ENCODE assay signal across 1 cellular context in genomic region chr22:23750744-23751440, GRCh38.
TF ChIP-seq lines count a peak whose summit lies in the region.

ZNF70 (minus strand) TSS chr22:23751112; CDS start chr22:23745140, 5,972 bp downstream.

TF ChIP-seq in HepG2, 621 proteins besides CTCF, POLR2A, EP300 and RAD21 (continued from another document and continues in another):
- TF ChIP-seq, protein P1, sequence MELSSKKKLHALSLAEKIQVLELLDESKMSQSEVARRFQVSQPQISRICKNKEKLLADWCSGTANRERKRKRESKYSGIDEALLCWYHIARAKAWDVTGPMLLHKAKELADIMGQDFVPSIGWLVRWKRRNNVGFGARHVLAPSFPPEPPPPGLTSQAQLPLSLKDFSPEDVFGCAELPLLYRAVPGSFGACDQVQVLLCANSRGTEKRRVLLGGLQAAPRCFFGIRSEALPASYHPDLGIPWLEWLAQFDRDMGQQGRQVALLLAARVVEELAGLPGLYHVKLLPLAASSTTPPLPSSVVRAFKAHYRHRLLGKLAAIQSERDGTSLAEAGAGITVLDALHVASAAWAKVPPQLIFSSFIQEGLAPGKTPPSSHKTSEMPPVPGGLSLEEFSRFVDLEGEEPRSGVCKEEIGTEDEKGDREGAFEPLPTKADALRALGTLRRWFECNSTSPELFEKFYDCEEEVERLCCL (CRISPR knock-in tag; IDR thresholded peaks at IDR 0.05; ENCODE audit: borderline replicate concordance), result 0 out of 2 replicates have a peak, but pooled peaks have one; percentile 45
- TF ChIP-seq ZNF343 (CRISPR knock-in tag; IDR thresholded peaks at IDR 0.05), result 0 out of 2 replicates have a peak, but pooled peaks have one; percentile 59
- TF ChIP-seq ZNF552 (CRISPR knock-in tag; IDR thresholded peaks at IDR 0.05; ENCODE audit: borderline replicate concordance), result 0 out of 2 replicates have a peak, but pooled peaks have one; percentile 52
- peak; percentile 11; the same call in 1 of the 2 replicates for TF ChIP-seq ZNF441 (CRISPR knock-in tag; IDR thresholded peaks at IDR 0.05; ENCODE audit: borderline replicate concordance)
- TF ChIP-seq CREBL2 (CRISPR knock-in tag; IDR thresholded peaks at IDR 0.05; ENCODE audit: borderline replicate concordance), result no peak
- peak; percentile 58; the same call in 1 of the 2 replicates for TF ChIP-seq SRY (CRISPR knock-in tag; IDR thresholded peaks at IDR 0.05)
- TF ChIP-seq TEAD2 (CRISPR knock-in tag; IDR thresholded peaks at IDR 0.05), result no peak
- no peak for TF ChIP-seq ZNF101 (CRISPR knock-in tag; IDR thresholded peaks at IDR 0.05; ENCODE audit: borderline replicate concordance, low read depth)
- peak; percentile 22 for TF ChIP-seq HNRNPLL (IDR thresholded peaks at IDR 0.05; ENCODE audit: low read depth, low read length, poor library complexity, severe bottlenecking)
- TF ChIP-seq ZNF598 (CRISPR knock-in tag; IDR thresholded peaks at IDR 0.05; ENCODE audit: borderline replicate concordance), result no peak
- TF ChIP-seq ZEB1 (IDR thresholded peaks at IDR 0.05; ENCODE audit: insufficient replicate concordance, low read depth), result peak; percentile 98
- TF ChIP-seq TAF15 (IDR thresholded peaks at IDR 0.05; ENCODE audit: low read depth, low read length, poor library complexity, severe bottlenecking), result peak; percentile 47
- no peak for TF ChIP-seq GATA4 (IDR thresholded peaks at IDR 0.05; ENCODE audit: borderline replicate concordance, low read depth)
- TF ChIP-seq BRD4 (CRISPR knock-in tag; IDR thresholded peaks at IDR 0.05), result 0 out of 2 replicates have a peak, but pooled peaks have one; percentile 9
- TF ChIP-seq ZNF234 (CRISPR knock-in tag; conservative IDR thresholded peaks at IDR 0.05), result 0 out of 2 replicates have a peak, but pooled peaks have one; percentile 35
- TF ChIP-seq LCORL (IDR thresholded peaks at IDR 0.05), result no peak
- peak; percentile 66 for TF ChIP-seq LCORL (CRISPR knock-in tag; IDR thresholded peaks at IDR 0.05)
- no peak for TF ChIP-seq ERF (CRISPR knock-in tag; IDR thresholded peaks at IDR 0.05)
- TF ChIP-seq, protein P2, sequence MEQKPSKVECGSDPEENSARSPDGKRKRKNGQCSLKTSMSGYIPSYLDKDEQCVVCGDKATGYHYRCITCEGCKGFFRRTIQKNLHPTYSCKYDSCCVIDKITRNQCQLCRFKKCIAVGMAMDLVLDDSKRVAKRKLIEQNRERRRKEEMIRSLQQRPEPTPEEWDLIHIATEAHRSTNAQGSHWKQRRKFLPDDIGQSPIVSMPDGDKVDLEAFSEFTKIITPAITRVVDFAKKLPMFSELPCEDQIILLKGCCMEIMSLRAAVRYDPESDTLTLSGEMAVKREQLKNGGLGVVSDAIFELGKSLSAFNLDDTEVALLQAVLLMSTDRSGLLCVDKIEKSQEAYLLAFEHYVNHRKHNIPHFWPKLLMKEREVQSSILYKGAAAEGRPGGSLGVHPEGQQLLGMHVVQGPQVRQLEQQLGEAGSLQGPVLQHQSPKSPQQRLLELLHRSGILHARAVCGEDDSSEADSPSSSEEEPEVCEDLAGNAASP (CRISPR knock-in tag; IDR thresholded peaks at IDR 0.05; ENCODE audit: borderline replicate concordance), result 0 out of 2 replicates have a peak, but pooled peaks have one; percentile 9
- no peak for TF ChIP-seq SMARCC2 (IDR thresholded peaks at IDR 0.05)
- TF ChIP-seq ZNF513 (CRISPR knock-in tag; conservative IDR thresholded peaks at IDR 0.05), result no peak
- TF ChIP-seq, protein P3, sequence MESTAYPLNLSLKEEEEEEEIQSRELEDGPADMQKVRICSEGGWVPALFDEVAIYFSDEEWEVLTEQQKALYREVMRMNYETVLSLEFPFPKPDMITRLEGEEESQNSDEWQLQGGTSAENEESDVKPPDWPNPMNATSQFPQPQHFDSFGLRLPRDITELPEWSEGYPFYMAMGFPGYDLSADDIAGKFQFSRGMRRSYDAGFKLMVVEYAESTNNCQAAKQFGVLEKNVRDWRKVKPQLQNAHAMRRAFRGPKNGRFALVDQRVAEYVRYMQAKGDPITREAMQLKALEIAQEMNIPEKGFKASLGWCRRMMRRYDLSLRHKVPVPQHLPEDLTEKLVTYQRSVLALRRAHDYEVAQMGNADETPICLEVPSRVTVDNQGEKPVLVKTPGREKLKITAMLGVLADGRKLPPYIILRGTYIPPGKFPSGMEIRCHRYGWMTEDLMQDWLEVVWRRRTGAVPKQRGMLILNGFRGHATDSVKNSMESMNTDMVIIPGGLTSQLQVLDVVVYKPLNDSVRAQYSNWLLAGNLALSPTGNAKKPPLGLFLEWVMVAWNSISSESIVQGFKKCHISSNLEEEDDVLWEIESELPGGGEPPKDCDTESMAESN (CRISPR knock-in tag; conservative IDR thresholded peaks at IDR 0.05), result peak; percentile 54; the same call in 1 of the 2 replicates
- peak; percentile 93 for TF ChIP-seq RFX5 (IDR thresholded peaks at IDR 0.05; ENCODE audit: low read depth, low read length)
- TF ChIP-seq, protein P4, sequence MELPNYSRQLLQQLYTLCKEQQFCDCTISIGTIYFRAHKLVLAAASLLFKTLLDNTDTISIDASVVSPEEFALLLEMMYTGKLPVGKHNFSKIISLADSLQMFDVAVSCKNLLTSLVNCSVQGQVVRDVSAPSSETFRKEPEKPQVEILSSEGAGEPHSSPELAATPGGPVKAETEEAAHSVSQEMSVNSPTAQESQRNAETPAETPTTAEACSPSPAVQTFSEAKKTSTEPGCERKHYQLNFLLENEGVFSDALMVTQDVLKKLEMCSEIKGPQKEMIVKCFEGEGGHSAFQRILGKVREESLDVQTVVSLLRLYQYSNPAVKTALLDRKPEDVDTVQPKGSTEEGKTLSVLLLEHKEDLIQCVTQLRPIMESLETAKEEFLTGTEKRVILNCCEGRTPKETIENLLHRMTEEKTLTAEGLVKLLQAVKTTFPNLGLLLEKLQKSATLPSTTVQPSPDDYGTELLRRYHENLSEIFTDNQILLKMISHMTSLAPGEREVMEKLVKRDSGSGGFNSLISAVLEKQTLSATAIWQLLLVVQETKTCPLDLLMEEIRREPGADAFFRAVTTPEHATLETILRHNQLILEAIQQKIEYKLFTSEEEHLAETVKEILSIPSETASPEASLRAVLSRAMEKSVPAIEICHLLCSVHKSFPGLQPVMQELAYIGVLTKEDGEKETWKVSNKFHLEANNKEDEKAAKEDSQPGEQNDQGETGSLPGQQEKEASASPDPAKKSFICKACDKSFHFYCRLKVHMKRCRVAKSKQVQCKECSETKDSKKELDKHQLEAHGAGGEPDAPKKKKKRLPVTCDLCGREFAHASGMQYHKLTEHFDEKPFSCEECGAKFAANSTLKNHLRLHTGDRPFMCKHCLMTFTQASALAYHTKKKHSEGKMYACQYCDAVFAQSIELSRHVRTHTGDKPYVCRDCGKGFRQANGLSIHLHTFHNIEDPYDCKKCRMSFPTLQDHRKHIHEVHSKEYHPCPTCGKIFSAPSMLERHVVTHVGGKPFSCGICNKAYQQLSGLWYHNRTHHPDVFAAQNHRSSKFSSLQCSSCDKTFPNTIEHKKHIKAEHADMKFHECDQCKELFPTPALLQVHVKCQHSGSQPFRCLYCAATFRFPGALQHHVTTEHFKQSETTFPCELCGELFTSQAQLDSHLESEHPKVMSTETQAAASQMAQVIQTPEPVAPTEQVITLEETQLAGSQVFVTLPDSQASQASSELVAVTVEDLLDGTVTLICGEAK (IDR thresholded peaks at IDR 0.05), result no peak
- TF ChIP-seq, protein P4 (CRISPR knock-in tag; IDR thresholded peaks at IDR 0.05), result peak; percentile 47; the same call in 1 of the 2 replicates
- peak; percentile 51; the same call in 1 of the 2 replicates for TF ChIP-seq DMAP1 (CRISPR knock-in tag; IDR thresholded peaks at IDR 0.05)
- TF ChIP-seq LRRFIP1 (CRISPR knock-in tag; conservative IDR thresholded peaks at IDR 0.05), result no peak
- TF ChIP-seq HES4 (CRISPR knock-in tag; IDR thresholded peaks at IDR 0.05; ENCODE audit: borderline replicate concordance), result no peak
- TF ChIP-seq MYC (CRISPR knock-in tag; IDR thresholded peaks at IDR 0.05; ENCODE audit: borderline replicate concordance), result peak; percentile 43; the same call in 1 of the 2 replicates
- TF ChIP-seq JDP2 (CRISPR knock-in tag; IDR thresholded peaks at IDR 0.05; ENCODE audit: borderline replicate concordance), result no peak
- TF ChIP-seq HOXA9 (CRISPR knock-in tag; IDR thresholded peaks at IDR 0.05; ENCODE audit: borderline replicate concordance), result no peak
- peak; percentile 57; the same call in 1 of the 2 replicates for TF ChIP-seq KAT8 (CRISPR knock-in tag; IDR thresholded peaks at IDR 0.05)
- TF ChIP-seq, protein P5, sequence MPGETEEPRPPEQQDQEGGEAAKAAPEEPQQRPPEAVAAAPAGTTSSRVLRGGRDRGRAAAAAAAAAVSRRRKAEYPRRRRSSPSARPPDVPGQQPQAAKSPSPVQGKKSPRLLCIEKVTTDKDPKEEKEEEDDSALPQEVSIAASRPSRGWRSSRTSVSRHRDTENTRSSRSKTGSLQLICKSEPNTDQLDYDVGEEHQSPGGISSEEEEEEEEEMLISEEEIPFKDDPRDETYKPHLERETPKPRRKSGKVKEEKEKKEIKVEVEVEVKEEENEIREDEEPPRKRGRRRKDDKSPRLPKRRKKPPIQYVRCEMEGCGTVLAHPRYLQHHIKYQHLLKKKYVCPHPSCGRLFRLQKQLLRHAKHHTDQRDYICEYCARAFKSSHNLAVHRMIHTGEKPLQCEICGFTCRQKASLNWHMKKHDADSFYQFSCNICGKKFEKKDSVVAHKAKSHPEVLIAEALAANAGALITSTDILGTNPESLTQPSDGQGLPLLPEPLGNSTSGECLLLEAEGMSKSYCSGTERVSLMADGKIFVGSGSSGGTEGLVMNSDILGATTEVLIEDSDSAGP (CRISPR knock-in tag; IDR thresholded peaks at IDR 0.05; ENCODE audit: borderline replicate concordance), result peak; percentile 73; the same call in 1 of the 2 replicates
- no peak for TF ChIP-seq AHR (CRISPR knock-in tag; IDR thresholded peaks at IDR 0.05)
